In the genomic region with DNA sequence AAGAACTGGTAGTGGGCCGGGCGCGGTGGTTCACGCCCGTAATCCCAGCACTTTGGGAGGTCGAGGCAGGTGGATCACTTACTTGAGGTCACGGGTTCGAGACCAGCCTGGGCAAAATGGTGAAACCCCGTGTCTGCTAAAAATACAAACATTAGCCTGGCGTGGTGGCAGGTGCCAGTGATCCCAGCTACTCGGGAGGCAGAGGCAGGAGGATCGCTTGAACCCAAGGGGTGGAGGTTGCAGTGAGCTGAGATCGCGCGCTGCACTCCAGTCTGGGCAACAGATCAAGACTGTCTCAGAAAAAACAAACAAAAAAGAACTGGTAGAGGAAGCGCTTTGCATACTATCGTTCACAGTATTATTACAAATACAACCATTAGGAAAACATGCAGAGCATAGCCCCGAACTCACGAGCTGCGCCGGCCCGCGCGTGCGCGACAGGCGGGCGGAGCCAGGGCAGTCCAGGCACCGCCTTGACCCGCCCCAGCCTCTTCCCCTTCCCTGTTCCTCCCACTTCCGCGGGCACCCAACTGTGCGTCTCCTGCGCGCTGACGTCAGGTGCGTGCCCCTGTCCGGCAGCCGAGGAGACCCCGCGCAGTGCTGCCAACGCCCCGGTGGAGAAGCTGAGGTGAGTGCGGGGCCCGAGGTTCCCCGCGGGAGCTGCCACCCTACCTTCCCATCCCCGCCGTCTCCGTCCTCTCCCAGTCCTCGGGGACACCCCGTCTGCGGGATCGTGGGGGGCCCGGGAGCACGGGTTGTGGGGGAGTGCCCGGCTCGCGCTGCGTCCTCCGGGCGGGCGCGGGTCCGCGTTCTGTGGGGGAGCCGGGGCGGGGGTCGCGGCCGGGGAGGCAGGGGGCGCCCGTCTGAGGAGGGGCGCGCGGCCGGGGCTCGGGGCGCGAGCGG, we compare ENCODE assay signal across 8 cellular contexts. TPM values are rescaled to one million over a fixed set of nuclear protein-coding genes. Genes with fewer than 3 reads are reported as not detected.
A peak's percentile ranks its signal among the peaks of the same experiment; 100 is the strongest.
DNase-seq lines count a peak whose midpoint lies in the region; ATAC-seq and TF ChIP-seq lines count a peak whose summit lies in the region.

A gene (plus strand): TSS at position 595 of the 903 bp plus-strand sequence. CDS start 25,770 bp downstream, outside the sequence.

- WGBS in spleen, 5 donors, result 16 to 26% (median 21%) methylated on average over 50 to 81 of the region's 81 CpGs

- H3K27me3 Mint-ChIP-seq in activated B cell treated with CpG ODN at 0.5 μM for 24 hours, result no peaks in the 10 kb centered on the region

- H3K9me3 ChIP-seq in spleen, result no peaks in the 10 kb centered on the region

- no peaks in the 10 kb centered on the region for H3K27me3 ChIP-seq in spleen (replicated peaks in 1 of 7)

- H3K36me3 ChIP-seq in spleen, result peaks cover 0 to 21% (median 2%) of the 10 kb centered on the region in 6 donors

- peak; percentile 98 for DNase-seq in AG08395 (ENCODE audit: low spot score)
- peak; percentile 96 for DNase-seq in NCI-H345 (lab: John Stamatoyannopoulos, UW)
- peak; percentile 98 for DNase-seq in activated B cell treated with CpG ODN at 0.5 μM for 24 hours
- peak; percentile 96 to 98 for DNase-seq in cardiac fibroblast (ENCODE audit: low read depth in 2 of 2)
- peak; percentile 95 for DNase-seq in inferior parietal cortex (ENCODE audit: extremely low spot score)
- peak; percentile 100 for DNase-seq in spleen

- POLR2A ChIA-PET in activated B cell treated with CpG ODN at 0.5 μM for 24 hours (lab: Charles Lee), result interaction anchor here (0.6 to 22.8 kb wide), 20 partner anchors 12 to 399 kb away, joined by 3 to 659 read pairs (median 6); a partner anchor contains a TSS

- H3K27ac ChIP-seq in spleen, result peak within 1 kb of the TSS; percentile 82 to 100 (median 100)

- no peaks in the 10 kb centered on the region for H3K9me3 Mint-ChIP-seq in activated B cell treated with CpG ODN at 0.5 μM for 24 hours

- peak within 1 kb of the TSS; percentile 91 for H3K27ac Mint-ChIP-seq in activated B cell treated with CpG ODN at 0.5 μM for 24 hours

- H3K4me3 ChIP-seq in cardiac fibroblast (replicated peaks in 1 of 2; ENCODE audit: low read depth in 2 of 2, low read length in 2 of 2) (peak within 1 kb of the TSS; percentile 82 to 95), spleen (peak within 1 kb of the TSS; percentile 59 to 90 (median 77))

- H3K4me1 ChIP-seq in spleen, result peaks cover 24 to 53% (median 43%) of the 10 kb centered on the region in 6 donors

- ATAC-seq in HG03175 (IDR thresholded peaks at IDR 0.05; ENCODE audit: unreplicated experiment), result peak; percentile 92
- peak; percentile 87 for ATAC-seq in activated B cell treated with CpG ODN at 0.5 μM for 24 hours (ENCODE audit: low read depth)

- TF ChIP-seq POLR2A in GM18951 (IDR thresholded peaks at IDR 0.05; ENCODE audit: extremely low read depth, insufficient read depth, insufficient read length) (peak; percentile 95), spleen (IDR thresholded peaks at IDR 0.05) (peak; percentile 95 to 96 (median 96))

- intact Hi-C loops in activated B cell treated with CpG ODN at 0.5 μM for 24 hours (cut with micrococcal nuclease), result loop anchor here (1.0 to 5.0 kb wide), 6 partner anchors 13 to 270 kb away; a partner anchor contains a TSS
- intact Hi-C loops in spleen (cut with DNase I; ENCODE audit: low total_unique reads), result no loop called here

- no peak for TF ChIP-seq CTCF in activated B cell treated with CpG ODN at 0.5 μM for 24 hours (IDR thresholded peaks at IDR 0.05)
- no peak for TF ChIP-seq CTCF in cardiac fibroblast (IDR thresholded peaks at IDR 0.05; ENCODE audit: low read depth, low read length)
- TF ChIP-seq CTCF in spleen (IDR thresholded peaks at IDR 0.05 in 8 of 11, conservative IDR thresholded peaks at IDR 0.05 in 3 of 11), result peak in 2 of 11 experiments; percentile 31 to 32

- in situ Hi-C loops in GM18951 (cut with MboI; ENCODE audit: low sequenced_read_pairs, unreplicated experiment), result no loop called here

- peak within 1 kb of the TSS; percentile 95 for H3K4me3 Mint-ChIP-seq in activated B cell treated with CpG ODN at 0.5 μM for 24 hours

- CTCF ChIA-PET in activated B cell treated with CpG ODN at 0.5 μM for 24 hours (lab: Charles Lee), result interaction anchor here (0.9 to 2.7 kb wide), 4 partner anchors 13 to 33 kb away, joined by 3 to 16 read pairs (median 7); no protein-coding TSS in a partner anchor

- H3K4me1 Mint-ChIP-seq in activated B cell treated with CpG ODN at 0.5 μM for 24 hours, result peaks cover 58% of the 10 kb centered on the region

- peaks cover 30% of the 10 kb centered on the region for H3K36me3 Mint-ChIP-seq in activated B cell treated with CpG ODN at 0.5 μM for 24 hours (ENCODE audit: low read depth)

RNA-seq across cellular contexts. Expression of the gene that starts here (rescaled TPM):
- total RNA-seq in activated B cell treated with CpG ODN at 0.5 μM for 24 hours (310 and 324 TPM in 2 replicates), spleen (100 to 1,000 TPM; 209 to 254 (median 233) TPM)
- 100 to 1,000 TPM; 108 to 165 (median 155) TPM for polyA plus RNA-seq in spleen

Comparison
In these comparisons a context has a peak if more than half of its experiments do, and no peak if none do; other contexts are left out.
1. Peak in every context shown above with its lines: DNase-seq, ATAC-seq, H3K4me3 ChIP-seq and H3K27ac ChIP-seq.